In genomic region chr12:131458931-131459575, GRCh38 we compare ENCODE assay signal across 24 cellular contexts.
"Had no signal": no experiment of that assay in that cellular context is flagged by ENCODE, and none has a peak within 500 bp of the region (broad histone marks: within the 10 kb centered on the region; RNA-seq: fewer than 3 reads in every experiment).

No MANE protein-coding gene starts in this region.

- H3K27ac Mint-ChIP-seq: activated B cell treated with CpG ODN at 0.5 μM for 24 hours; activated naive CD4-positive, alpha-beta T cell treated with anti-CD3 and anti-CD28 coated beads for 36 hours; activated naive CD8-positive, alpha-beta T cell treated with anti-CD3 and anti-CD28 coated beads, Interleukin-2, amount 10 ng/mL, durations not matched to agents 7 days and 5 days; activated T-cell treated with anti-CD3 and anti-CD28 coated beads, Interleukin-2, amount 50 U/mL, for 72 hours; immature natural killer cell; memory B cell; nephron progenitor cell; stimulated activated naive B cell treated with anti-CD40 and anti-IgM and Interleukin-4, amounts not matched to agents 10 μg/mL and 1 μg/mL and 100 μg/mL, for 72 hours; T-helper 17 cell had no signal

- H3K9me3 ChIP-seq: heart right ventricle, mucosa of descending colon had no signal

- H3K36me3 ChIP-seq: heart right ventricle had no signal

- DNase-seq: activated B cell treated with CpG ODN at 0.5 μM for 24 hours; activated CD4-positive, alpha-beta T cell treated with anti-CD3 and anti-CD28 coated beads for 4 hours; activated CD4-positive, alpha-beta T cell treated with anti-CD3 and anti-CD28 coated beads, Interleukin-2, amount 50 U/mL, for 48 hours; activated effector memory CD4-positive, alpha-beta T cell treated with Interleukin-2 at 50 U/mL for 16 hours; activated naive CD4-positive, alpha-beta T cell treated with anti-CD3 and anti-CD28 coated beads for 36 hours; activated naive CD8-positive, alpha-beta T cell treated with anti-CD3 and anti-CD28 coated beads, Interleukin-2, amount 10 ng/mL, durations not matched to agents 7 days and 5 days; activated T-cell treated with anti-CD3 and anti-CD28 coated beads, Interleukin-2, amount 50 U/mL, for 72 hours; amniotic stem cell; cortex of kidney; foreskin fibroblast; heart right ventricle; immature natural killer cell; kidney glomerular epithelial cell; mucosa of descending colon; nephron progenitor cell; nucleus accumbens; small intestine; stimulated activated CD4-positive, alpha-beta T cell treated with anti-CD3 and anti-CD28 coated beads, Interleukin-15, amount 100 ng/mL, for 24 hours; stimulated activated CD8-positive, alpha-beta memory T cell treated with anti-CD3 and anti-CD28 coated beads, Interleukin-4, amount 100 ng/mL, for 48 hours; stimulated activated naive B cell treated with anti-CD40 and anti-IgM and Interleukin-4, amounts not matched to agents 10 μg/mL and 1 μg/mL and 100 μg/mL, for 72 hours; SW 1271; T-helper 17 cell had no signal

- H3K27ac ChIP-seq: heart right ventricle had no signal

- H3K4me1 Mint-ChIP-seq: activated B cell treated with CpG ODN at 0.5 μM for 24 hours; activated naive CD8-positive, alpha-beta T cell treated with anti-CD3 and anti-CD28 coated beads, Interleukin-2, amount 10 ng/mL, durations not matched to agents 7 days and 5 days; immature natural killer cell; memory B cell; nephron progenitor cell; stimulated activated naive B cell treated with anti-CD40 and anti-IgM and Interleukin-4, amounts not matched to agents 10 μg/mL and 1 μg/mL and 100 μg/mL, for 72 hours had no signal

- H3K27me3 Mint-ChIP-seq: activated naive CD8-positive, alpha-beta T cell treated with anti-CD3 and anti-CD28 coated beads, Interleukin-2, amount 10 ng/mL, durations not matched to agents 7 days and 5 days had no signal

- H3K4me1 ChIP-seq: heart right ventricle had no signal

- ATAC-seq: activated T-cell treated with anti-CD3 and anti-CD28 coated beads, Interleukin-2, amount 50 U/mL, for 72 hours; heart right ventricle; mucosa of descending colon; sciatic nerve; stimulated activated naive B cell treated with anti-CD40 and anti-IgM and Interleukin-4, amounts not matched to agents 10 μg/mL and 1 μg/mL and 100 μg/mL, for 72 hours; T-helper 17 cell had no signal

- H3K4me3 ChIP-seq: heart right ventricle, mucosa of descending colon had no signal

- H3K4me3 Mint-ChIP-seq: activated B cell treated with CpG ODN at 0.5 μM for 24 hours; activated naive CD4-positive, alpha-beta T cell treated with anti-CD3 and anti-CD28 coated beads for 36 hours; activated naive CD8-positive, alpha-beta T cell treated with anti-CD3 and anti-CD28 coated beads, Interleukin-2, amount 10 ng/mL, durations not matched to agents 7 days and 5 days; activated T-cell treated with anti-CD3 and anti-CD28 coated beads, Interleukin-2, amount 50 U/mL, for 72 hours; immature natural killer cell; memory B cell; nephron progenitor cell; stimulated activated naive B cell treated with anti-CD40 and anti-IgM and Interleukin-4, amounts not matched to agents 10 μg/mL and 1 μg/mL and 100 μg/mL, for 72 hours; T-helper 17 cell had no signal

- H3K36me3 Mint-ChIP-seq: activated naive CD8-positive, alpha-beta T cell treated with anti-CD3 and anti-CD28 coated beads, Interleukin-2, amount 10 ng/mL, durations not matched to agents 7 days and 5 days; immature natural killer cell; memory B cell; stimulated activated naive B cell treated with anti-CD40 and anti-IgM and Interleukin-4, amounts not matched to agents 10 μg/mL and 1 μg/mL and 100 μg/mL, for 72 hours had no signal

- H3K9me3 Mint-ChIP-seq: activated B cell treated with CpG ODN at 0.5 μM for 24 hours; activated naive CD4-positive, alpha-beta T cell treated with anti-CD3 and anti-CD28 coated beads for 36 hours; activated naive CD8-positive, alpha-beta T cell treated with anti-CD3 and anti-CD28 coated beads, Interleukin-2, amount 10 ng/mL, durations not matched to agents 7 days and 5 days; immature natural killer cell; memory B cell; stimulated activated naive B cell treated with anti-CD40 and anti-IgM and Interleukin-4, amounts not matched to agents 10 μg/mL and 1 μg/mL and 100 μg/mL, for 72 hours had no signal
